7 cellular contexts compared by ENCODE assay signal in the genomic region with DNA sequence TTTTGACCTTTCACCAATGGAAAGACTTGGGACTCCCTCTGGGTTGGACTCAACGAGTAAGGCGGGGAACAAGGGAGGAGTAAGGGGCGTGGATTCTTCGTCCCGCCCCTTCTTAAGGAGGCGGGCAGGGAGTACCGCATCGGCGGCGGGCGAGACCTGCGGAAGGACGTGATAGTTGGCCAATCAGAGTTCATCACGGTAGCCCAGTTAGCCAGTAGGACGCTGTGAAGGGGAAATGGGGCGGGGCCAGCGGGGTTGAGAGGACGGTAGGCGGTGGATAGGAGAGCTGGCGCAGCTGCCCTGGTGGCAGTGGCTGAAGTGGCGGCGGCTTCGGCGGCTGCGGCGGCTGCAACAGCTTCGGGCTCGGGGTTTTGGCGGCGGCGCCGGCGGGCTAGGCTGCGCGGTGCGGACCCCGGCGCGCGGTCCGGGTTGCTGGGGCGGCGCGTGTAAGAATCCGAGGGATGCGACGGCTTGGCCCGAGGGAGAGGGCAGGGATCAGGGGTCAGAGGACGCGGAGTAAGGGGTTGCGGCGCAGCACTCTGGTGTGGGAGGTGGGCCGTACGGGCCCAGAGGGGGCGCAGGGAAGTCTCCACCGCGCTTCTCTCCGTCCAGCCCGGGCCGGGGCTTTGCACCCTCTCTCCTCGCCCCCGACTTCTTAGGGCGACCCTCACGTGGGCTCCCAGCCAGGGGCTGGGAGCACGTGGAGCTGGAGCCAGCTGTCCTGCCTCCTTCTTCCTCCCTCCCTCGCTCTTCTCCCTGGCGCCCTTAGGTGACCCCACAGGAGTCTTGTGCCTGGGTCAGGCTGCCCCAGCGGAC. TPM values are rescaled to one million over a fixed set of nuclear protein-coding genes. Genes with fewer than 3 reads are reported as not detected.
A peak's percentile ranks its signal among the peaks of the same experiment; 100 is the strongest.
DNase-seq lines count a peak whose midpoint lies in the region; ATAC-seq and TF ChIP-seq lines count a peak whose summit lies in the region.

A gene (plus strand): TSS at position 284 of the 816 bp plus-strand sequence. CDS start 5,389 bp downstream, outside the sequence.

- peaks cover 13% of the 10 kb centered on the region for H3K79me2 ChIP-seq in hepatocyte

- H3K27ac ChIP-seq in hepatocyte, result peak within 1 kb of the TSS; percentile 93

- H3K27me3 ChIP-seq in hepatocyte, result no peaks in the 10 kb centered on the region

- H2AFZ ChIP-seq in hepatocyte, result peak within 1 kb of the TSS; percentile 31

- TF ChIP-seq CTCF in astrocyte of the cerebellum (IDR thresholded peaks at IDR 0.05; ENCODE audit: low read depth, low read length, missing control alignments) (no peak), hepatocyte (IDR thresholded peaks at IDR 0.05; ENCODE audit: poor library complexity) (no peak)

- DNase-seq in NCI-H2029 treated with DMSO at 0.1 percent for 48 hours (lab: John Stamatoyannopoulos, UW), result peak; percentile 100
- DNase-seq in T-helper 9 cell, result peak; percentile 98
- peak; percentile 100 for DNase-seq in astrocyte of the cerebellum (ENCODE audit: low read depth)
- peak; percentile 100 for DNase-seq in hepatocyte (ENCODE audit: low spot score)
- peak; percentile 97 for DNase-seq in retina

- TF ChIP-seq POLR2A in GM18505 (IDR thresholded peaks at IDR 0.05; ENCODE audit: borderline replicate concordance, extremely low read depth, insufficient read depth, insufficient read length), result peak; percentile 98

- peaks cover 20% of the 10 kb centered on the region for H3K4me1 ChIP-seq in hepatocyte (ENCODE audit: insufficient read depth)

- H4K20me1 ChIP-seq in hepatocyte (ENCODE audit: insufficient read depth, poor library complexity, severe bottlenecking), result no peaks in the 10 kb centered on the region

- H3K4me2 ChIP-seq in hepatocyte, result peak within 1 kb of the TSS; percentile 77

- peak; percentile 89 for ATAC-seq in GM18505 (IDR thresholded peaks at IDR 0.05; ENCODE audit: unreplicated experiment)
- ATAC-seq in HG02981 (IDR thresholded peaks at IDR 0.05; ENCODE audit: unreplicated experiment), result peak; percentile 91

- H3K4me3 ChIP-seq in astrocyte of the cerebellum (ENCODE audit: low read depth, low read length), result peak within 1 kb of the TSS; percentile 75
- H3K4me3 ChIP-seq in hepatocyte, result peak within 1 kb of the TSS; percentile 34

- WGBS in hepatocyte (ENCODE audit: low lambda C conversion rate, missing lambda C conversion rate), result under 1% methylated on average over 45 of the region's 68 CpGs

- no peaks in the 10 kb centered on the region for H3K9me2 ChIP-seq in hepatocyte (replicated peaks; ENCODE audit: insufficient read depth)

- H3K9me3 ChIP-seq in hepatocyte (ENCODE audit: low read depth), result no peaks in the 10 kb centered on the region

- no peaks in the 10 kb centered on the region for H3K36me3 ChIP-seq in hepatocyte (replicated peaks; ENCODE audit: insufficient read depth, low read depth)

- in situ Hi-C loops in astrocyte of the cerebellum (cut with HindIII; ENCODE audit: low sequenced_read_pairs), result no loop called here

RNA-seq across cellular contexts. Expression of the gene that starts here (rescaled TPM):
- 16.9 and 20.1 TPM in 2 replicates for total RNA-seq in hepatocyte
- polyA plus RNA-seq in hepatocyte, result 31.3 and 32.1 TPM in 2 replicates

Comparison
In these comparisons a context has a peak if more than half of its experiments do, and no peak if none do; other contexts are left out.
1. Peak in every context shown above with its lines: DNase-seq, ATAC-seq, H3K4me3 ChIP-seq and H3K27ac ChIP-seq.